In genomic region chr22:29801796-29802195, GRCh38 we compare ENCODE assay signal across 23 cellular contexts. TPM values are rescaled to one million over a fixed set of nuclear protein-coding genes. Genes with fewer than 3 reads are reported as not detected.
DNase-seq lines count a peak whose midpoint lies in the region; ATAC-seq and TF ChIP-seq lines count a peak whose summit lies in the region.
"Had no signal": no experiment of that assay in that cellular context is flagged by ENCODE, and none has a peak within 500 bp of the region (broad histone marks: within the 10 kb centered on the region; RNA-seq: fewer than 3 reads in every experiment).

No MANE protein-coding gene starts in this region.

- no peaks in the 10 kb centered on the region for H3K27me3 ChIP-seq in subcutaneous abdominal adipose tissue (ENCODE audit: control insufficient read depth in 5 of 5, insufficient read depth in 4 of 5, low read length in 5 of 5)
- H3K27me3 ChIP-seq: pancreas had no signal

- H3K27ac ChIP-seq in VCaP: peak overlapping the region; percentile 91
- peak overlapping the region; percentile 85 for H3K27ac ChIP-seq in subcutaneous abdominal adipose tissue (ENCODE audit: low read depth, low read length)
- H3K27ac ChIP-seq: pancreas had no signal

- no peaks in the 10 kb centered on the region for H3K27me3 Mint-ChIP-seq in mesothelial cell of epicardium (ENCODE audit: low read depth)
- H3K27me3 Mint-ChIP-seq: memory B cell; naive thymus-derived CD8-positive, alpha-beta T cell; stimulated activated naive CD8-positive, alpha-beta T cell treated with anti-CD3 and anti-CD28 coated beads, Interleukin-15, Interleukin-2, amounts not matched to agents 100 ng/mL and 50 ng/mL, for 24 hours had no signal

- H3K4me3 ChIP-seq in subcutaneous abdominal adipose tissue (ENCODE audit: low read depth in 1 of 5, low read length in 5 of 5): no peak overlapping the region
- H3K4me3 ChIP-seq: pancreas had no signal

- peak overlapping the region; percentile 95 for H3K27ac Mint-ChIP-seq in mesothelial cell of epicardium
- H3K27ac Mint-ChIP-seq: memory B cell; naive thymus-derived CD8-positive, alpha-beta T cell; stimulated activated naive CD8-positive, alpha-beta T cell treated with anti-CD3 and anti-CD28 coated beads, Interleukin-15, Interleukin-2, amounts not matched to agents 100 ng/mL and 50 ng/mL, for 24 hours; T-helper 1 cell treated with Interleukin-12 subunit alpha and Interleukin-12 subunit beta and Interleukin-4 antibody, amounts not matched to agents 30 μg/mL and 1 μg/mL, for 36 hours had no signal

- H3K9ac ChIP-seq in subcutaneous abdominal adipose tissue (ENCODE audit: low read length in 5 of 5): no peak overlapping the region

- no peaks in the 10 kb centered on the region for H3K9me3 ChIP-seq in subcutaneous abdominal adipose tissue (ENCODE audit: control insufficient read depth in 5 of 5, low read length in 5 of 5)
- H3K9me3 ChIP-seq: pancreas had no signal

- no peak overlapping the region for H3K4me3 Mint-ChIP-seq in mesothelial cell of epicardium
- H3K4me3 Mint-ChIP-seq: memory B cell; naive thymus-derived CD8-positive, alpha-beta T cell; stimulated activated naive CD8-positive, alpha-beta T cell treated with anti-CD3 and anti-CD28 coated beads, Interleukin-15, Interleukin-2, amounts not matched to agents 100 ng/mL and 50 ng/mL, for 24 hours; T-helper 1 cell treated with Interleukin-12 subunit alpha and Interleukin-12 subunit beta and Interleukin-4 antibody, amounts not matched to agents 30 μg/mL and 1 μg/mL, for 36 hours had no signal

- H3K4me1 ChIP-seq in subcutaneous abdominal adipose tissue (ENCODE audit: control insufficient read depth in 5 of 5, insufficient read depth in 5 of 5, low read length in 5 of 5): peaks cover 13 to 66% (median 60%) of the 10 kb centered on the region in 5 donors

- H3K4me1 Mint-ChIP-seq in mesothelial cell of epicardium: peaks cover 21% of the 10 kb centered on the region

- no peaks in the 10 kb centered on the region for H3K9me3 Mint-ChIP-seq in mesothelial cell of epicardium
- H3K9me3 Mint-ChIP-seq: memory B cell; naive thymus-derived CD8-positive, alpha-beta T cell; stimulated activated naive CD8-positive, alpha-beta T cell treated with anti-CD3 and anti-CD28 coated beads, Interleukin-15, Interleukin-2, amounts not matched to agents 100 ng/mL and 50 ng/mL, for 24 hours; T-helper 1 cell treated with Interleukin-12 subunit alpha and Interleukin-12 subunit beta and Interleukin-4 antibody, amounts not matched to agents 30 μg/mL and 1 μg/mL, for 36 hours had no signal

- peaks cover 0 to 69% (median 68%) of the 10 kb centered on the region in 5 donors for H3K36me3 ChIP-seq in subcutaneous abdominal adipose tissue (ENCODE audit: control insufficient read depth in 5 of 5, insufficient read depth in 5 of 5, low read length in 5 of 5)

- H3K36me3 Mint-ChIP-seq in mesothelial cell of epicardium: peaks cover 36% of the 10 kb centered on the region

- DNase-seq in NCI-H2171 treated with DMSO at 0.1 percent for 48 hours (lab: John Stamatoyannopoulos, UW) (peak; percentile 42), NCI-H2171 (lab: John Stamatoyannopoulos, UW) (no peak), mesothelial cell of epicardium (ENCODE audit: low spot score in 2 of 2, unreplicated experiment in 2 of 2) (no peak), NCI-H345 (lab: John Stamatoyannopoulos, UW) (no peak), hypothalamus (lab: John Stamatoyannopoulos, UW) (no peak)
- DNase-seq: 8988T; activated CD8-positive, alpha-beta memory T cell treated with anti-CD3 and anti-CD28 coated beads, Interleukin-2, amount 50 U/mL, for 48 hours; COR-L47; erythroblast; foreskin melanocyte; Kasumi-1; kidney; naive thymus-derived CD8-positive, alpha-beta T cell; NCI-H1048; NCI-H2081; pancreas; stimulated activated CD4-positive, alpha-beta T cell treated with anti-CD3 and anti-CD28 coated beads, Interleukin-1b, Interleukin-23, amount 100 ng/mL, for 48 hours had no signal

- TF ChIP-seq CTCF in VCaP (conservative IDR thresholded peaks at IDR 0.05): no peak
- TF ChIP-seq CTCF in mesothelial cell of epicardium (IDR thresholded peaks at IDR 0.05; ENCODE audit: unreplicated experiment): no peak

- no peak for ATAC-seq in GM18907 (IDR thresholded peaks at IDR 0.05; ENCODE audit: unreplicated experiment)
- ATAC-seq: naive thymus-derived CD8-positive, alpha-beta T cell; pancreas had no signal

RNA-seq across cellular contexts. Expression of gene UQCR10, which starts 34.6 kb away (rescaled TPM):
- 72.9 to 88.1 TPM (median 76.6 TPM) in 3 replicates for total RNA-seq in mesothelial cell of epicardium

RNA-seq across cellular contexts. Expression of gene ZMAT5, which starts 35.0 kb away (rescaled TPM):
- 16.5 to 18.8 TPM (median 17.1 TPM) in 3 replicates for total RNA-seq in mesothelial cell of epicardium

RNA-seq across cellular contexts. Expression of gene ASCC2, which starts 36.3 kb away (rescaled TPM):
- 53.4 to 58.2 TPM (median 57.1 TPM) in 3 replicates for total RNA-seq in mesothelial cell of epicardium
